ENCODE assay signal across 8 cellular contexts in the genomic region with DNA sequence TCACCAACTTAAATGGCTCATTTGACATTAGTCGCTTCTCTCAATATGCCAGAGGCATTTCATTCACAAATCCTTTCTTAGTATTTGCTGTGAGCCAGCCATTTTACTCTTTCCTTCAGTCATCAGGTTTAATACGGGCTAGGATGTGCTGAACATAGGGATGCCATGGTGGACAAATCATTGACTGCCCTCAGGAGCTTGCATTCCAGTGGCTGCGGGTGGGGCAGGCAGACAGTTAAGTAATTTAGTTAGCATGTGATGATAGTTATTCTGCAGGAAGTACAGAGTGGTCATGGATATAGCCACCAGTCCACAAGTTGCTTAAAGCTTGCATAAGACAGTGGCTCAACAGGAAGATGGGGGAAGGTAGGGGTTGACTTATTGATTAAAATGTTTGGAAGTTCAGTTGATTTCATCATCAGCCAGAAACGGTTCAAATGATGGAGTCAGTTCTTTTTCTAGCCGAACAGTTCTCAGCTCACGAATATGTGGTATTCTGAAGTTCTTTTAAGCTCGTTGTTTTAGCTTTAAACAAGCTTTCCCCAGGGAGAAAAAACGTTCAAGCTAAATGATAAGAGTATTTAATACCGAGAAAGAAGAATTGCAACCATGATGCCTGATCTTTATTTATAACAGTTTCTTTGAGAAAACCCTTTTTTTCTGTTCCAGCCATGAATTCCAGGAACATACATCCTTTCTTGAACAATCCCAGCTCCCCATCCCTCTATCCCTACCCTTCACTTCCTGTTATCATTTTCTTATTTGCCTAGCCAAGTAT. TPM values are rescaled to one million over a fixed set of nuclear protein-coding genes. Genes with fewer than 3 reads are reported as not detected.
DNase-seq lines count a peak whose midpoint lies in the region; ATAC-seq and TF ChIP-seq lines count a peak whose summit lies in the region.

No MANE protein-coding gene starts in this region.

- DNase-seq in CD1c-positive myeloid dendritic cell (ENCODE audit: extremely low spot score): peak; percentile 47
- peak; percentile 55 for DNase-seq in MG63
- peak in 12 of 61 donors; percentile 8 to 76 (median 42) for DNase-seq in caudate nucleus (lab: John Stamatoyannopoulos, UW)
- DNase-seq in right lobe of liver: peak in 1 of 3 donors; percentile 35
- no peak for DNase-seq in NCI-H345 treated with DMSO at 0.1 percent for 48 hours (lab: John Stamatoyannopoulos, UW; ENCODE audit: unreplicated experiment)
- DNase-seq in posterior vena cava (ENCODE audit: low spot score): no peak

- H3K36me3 ChIP-seq in MG63 (no peaks in the 10 kb centered on the region), right lobe of liver (no peaks in the 10 kb centered on the region)

- ATAC-seq in right lobe of liver (peak; percentile 59 to 80 (median 72)), HG02970 (IDR thresholded peaks at IDR 0.05; ENCODE audit: low FRiP score, unreplicated experiment) (no peak), HG03095 (IDR thresholded peaks at IDR 0.05; ENCODE audit: unreplicated experiment) (no peak)

- no peaks in the 10 kb centered on the region for H3K27me3 ChIP-seq in MG63
- H3K27me3 ChIP-seq in right lobe of liver: peaks cover 0 to 8% of the 10 kb centered on the region in 2 donors

- peaks cover 0 to 20% (median 0%) of the 10 kb centered on the region in 4 donors for H3K4me1 ChIP-seq in right lobe of liver

- H3K27ac ChIP-seq in caudate nucleus (ENCODE audit: low read depth, low read length) (peak overlapping the region; percentile 91), right lobe of liver (peak overlapping the region in 1 of 3 donors; percentile 65)

- H3K4me3 ChIP-seq in MG63 (peak overlapping the region; percentile 59), right lobe of liver (peak overlapping the region in 2 of 3 donors; percentile 63 to 75)

- H3K9me3 ChIP-seq in MG63 (no peaks in the 10 kb centered on the region), right lobe of liver (no peaks in the 10 kb centered on the region)

- 18% methylated on average over 9 of the region's 9 CpGs for WGBS in right lobe of liver (ENCODE audit: insufficient coverage, low coverage, low lambda C conversion rate, missing lambda C conversion rate)

- peak; percentile 70 for TF ChIP-seq POLR2A in right lobe of liver (IDR thresholded peaks at IDR 0.05)

- TF ChIP-seq CTCF in right lobe of liver (IDR thresholded peaks at IDR 0.05): peak in 1 of 4 donors; percentile 2

- intact Hi-C loops in right lobe of liver (cut with DNase I) (no loop called here), posterior vena cava (cut with DNase I) (no loop called here)

RNA-seq across cellular contexts. Expression of gene SLC22A15, which starts 1.4 kb away (rescaled TPM):
- total RNA-seq in MG63 (2014; rRNA removed; shearing (Covaris generic); ENCODE audit: low replicate concordance): 0.46 and 0.74 TPM in 2 replicates
- total RNA-seq in right lobe of liver (1 to 10 TPM in 3 of 6 experiments, under 1 TPM in 3; 0.11 to 6.8 (median 2.3) TPM), posterior vena cava (1 to 10 TPM; 3.1 to 6.1 TPM)

Comparison
In these comparisons a context has a peak if more than half of its experiments do, and no peak if none do; other contexts are left out.
1. DNase-seq: peak in CD1c-positive myeloid dendritic cell (single experiment) and MG63 (single experiment); none in NCI-H345 treated with DMSO at 0.1 percent for 48 hours (single experiment) and posterior vena cava (single experiment).
2. ATAC-seq: peak in right lobe of liver (4 of 4); none in HG02970 (single experiment) and HG03095 (single experiment).